In the genomic region with DNA sequence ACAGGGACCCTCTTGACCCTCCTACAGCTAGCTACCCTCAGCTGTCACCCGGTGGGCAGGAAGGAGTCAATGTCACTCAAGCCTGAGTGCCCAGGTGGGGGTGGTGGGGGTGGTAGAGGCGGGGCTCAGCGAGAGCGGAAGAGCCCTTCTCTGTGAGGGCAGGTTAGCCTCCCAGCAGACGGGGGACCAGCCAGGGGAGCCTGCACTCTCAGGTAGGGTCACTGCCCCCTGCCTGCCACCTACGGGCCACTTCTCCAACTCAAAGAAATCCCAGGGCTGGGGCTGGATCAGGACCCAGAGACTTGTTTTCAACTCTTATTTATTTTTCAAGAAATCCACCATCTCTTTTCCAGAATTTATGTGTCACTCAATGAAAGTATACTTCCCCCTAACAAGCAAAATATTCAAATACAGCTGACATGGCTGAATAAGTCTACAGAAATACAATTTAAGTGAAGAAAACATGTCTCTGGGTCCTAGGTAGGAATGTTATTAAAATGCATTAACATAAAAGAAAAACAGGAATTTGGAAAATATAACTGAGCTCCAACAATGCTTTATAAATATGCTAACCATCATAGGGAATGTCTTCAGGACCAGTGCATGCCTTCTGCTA, we compare ENCODE assay signal across 1 cellular context.
TF ChIP-seq lines count a peak whose summit lies in the region.

No MANE protein-coding gene starts in this region.

TF ChIP-seq in H1, 55 proteins besides CTCF, POLR2A, EP300 and RAD21:
- TF ChIP-seq CHD2 (IDR thresholded peaks at IDR 0.05; ENCODE audit: low read length) (no peak), CREB1 (IDR thresholded peaks at IDR 0.05) (no peak), EZH2 (IDR thresholded peaks at IDR 0.05; ENCODE audit: low read depth, low read length, severe bottlenecking) (no peak), NRF1 (IDR thresholded peaks at IDR 0.05; ENCODE audit: low read depth, low read length) (no peak), SAP30 (IDR thresholded peaks at IDR 0.05; ENCODE audit: insufficient read depth, insufficient replicate concordance, low read length) (no peak), SP2 (IDR thresholded peaks at IDR 0.05; ENCODE audit: low read length) (no peak), YY1 (IDR thresholded peaks at IDR 0.05; ENCODE audit: low read depth, low read length) (no peak), SIX5 (IDR thresholded peaks at IDR 0.05; ENCODE audit: low read depth, low read length) (no peak), EGR1 (IDR thresholded peaks at IDR 0.05; ENCODE audit: borderline replicate concordance, low read depth, low read length) (no peak), POU5F1 (IDR thresholded peaks at IDR 0.05; ENCODE audit: low read depth, low read length) (no peak), RNF2 (IDR thresholded peaks at IDR 0.05; ENCODE audit: borderline replicate concordance, low read depth, low read length, missing control alignments, poor library complexity, severe bottlenecking) (no peak), BCL11A (IDR thresholded peaks at IDR 0.05; ENCODE audit: low read depth in 2 of 2, low read length in 2 of 2) (no peak), RXRA (IDR thresholded peaks at IDR 0.05; ENCODE audit: insufficient read depth, low read depth, low read length) (no peak), GABPA (IDR thresholded peaks at IDR 0.05; ENCODE audit: borderline replicate concordance, insufficient read depth, low read length) (no peak)
- TF ChIP-seq, protein P1, sequence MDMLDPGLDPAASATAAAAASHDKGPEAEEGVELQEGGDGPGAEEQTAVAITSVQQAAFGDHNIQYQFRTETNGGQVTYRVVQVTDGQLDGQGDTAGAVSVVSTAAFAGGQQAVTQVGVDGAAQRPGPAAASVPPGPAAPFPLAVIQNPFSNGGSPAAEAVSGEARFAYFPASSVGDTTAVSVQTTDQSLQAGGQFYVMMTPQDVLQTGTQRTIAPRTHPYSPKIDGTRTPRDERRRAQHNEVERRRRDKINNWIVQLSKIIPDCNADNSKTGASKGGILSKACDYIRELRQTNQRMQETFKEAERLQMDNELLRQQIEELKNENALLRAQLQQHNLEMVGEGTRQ (IDR thresholded peaks at IDR 0.05; ENCODE audit: low read length), result no peak
TF ChIP-seq in H1: peak in this region for 0.
